11 cellular contexts compared by ENCODE assay signal in the genomic region with DNA sequence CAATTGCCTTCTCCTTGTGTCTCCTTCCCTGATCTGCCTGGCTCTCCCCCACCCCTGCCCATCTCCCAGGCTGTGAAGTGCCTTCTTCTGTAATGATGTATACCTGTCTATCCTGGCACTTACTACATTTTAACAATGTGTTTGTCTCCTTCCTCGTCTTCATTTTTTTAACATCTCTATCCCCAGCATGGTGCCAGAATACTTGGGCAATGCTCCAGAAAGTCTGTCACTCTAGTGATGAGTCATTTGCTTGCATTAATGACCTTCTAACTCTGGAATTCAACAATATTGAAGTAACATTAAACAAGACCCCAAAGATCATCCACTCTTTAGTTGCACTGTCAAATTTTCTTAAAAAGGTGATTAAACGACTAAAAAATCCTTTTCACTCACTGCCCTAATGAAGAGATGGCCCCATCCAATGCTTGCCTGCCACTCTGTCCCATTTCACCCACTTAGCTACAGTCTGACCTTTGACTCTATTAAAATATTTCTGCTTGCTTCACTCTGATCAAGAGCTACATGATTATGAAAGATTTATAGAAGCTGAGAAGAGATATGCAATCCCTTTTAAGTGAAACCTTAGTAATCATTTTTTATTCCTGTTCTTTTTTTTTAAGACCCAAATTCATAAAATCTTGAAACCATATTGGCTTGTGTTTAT. TPM values are rescaled to one million over a fixed set of nuclear protein-coding genes. Genes with fewer than 3 reads are reported as not detected.
DNase-seq lines count a peak whose midpoint lies in the region; ATAC-seq and TF ChIP-seq lines count a peak whose summit lies in the region.
"Had no signal": no experiment of that assay in that cellular context is flagged by ENCODE, and none has a peak within 500 bp of the region (broad histone marks: within the 10 kb centered on the region; RNA-seq: fewer than 3 reads in every experiment).

No MANE protein-coding gene starts in this region.

- H3K36me3 ChIP-seq in BJ (ENCODE audit: control insufficient read depth, insufficient read depth, low read length) (no peaks in the 10 kb centered on the region), endodermal cell (ENCODE audit: control insufficient read depth, insufficient read depth, low read length) (no peaks in the 10 kb centered on the region)

- H3K4me3 Mint-ChIP-seq in endodermal cell, result no peak overlapping the region
- H3K4me3 Mint-ChIP-seq: activated naive CD8-positive, alpha-beta T cell treated with anti-CD3 and anti-CD28 coated beads, Interleukin-2, amount 10 ng/mL, durations not matched to agents 7 days and 5 days; IgD-negative memory B cell had no signal

- TF ChIP-seq CTCF in BJ (IDR thresholded peaks at IDR 0.05; ENCODE audit: insufficient read depth, low read depth, low read length) (no peak), astrocyte of the cerebellum (IDR thresholded peaks at IDR 0.05; ENCODE audit: low read depth, low read length, missing control alignments) (no peak), endodermal cell (conservative IDR thresholded peaks at IDR 0.05) (no peak)

- H3K4me1 Mint-ChIP-seq in endodermal cell, result no peaks in the 10 kb centered on the region
- H3K4me1 Mint-ChIP-seq: activated naive CD8-positive, alpha-beta T cell treated with anti-CD3 and anti-CD28 coated beads, Interleukin-2, amount 10 ng/mL, durations not matched to agents 7 days and 5 days had no signal

- in situ Hi-C loops in astrocyte of the cerebellum (cut with HindIII; ENCODE audit: low sequenced_read_pairs), result loop anchor here (25.0 kb wide), 1 partner anchor 161 kb away; no protein-coding TSS in a partner anchor

- 58 to 71% methylated on average over 2 of the region's 2 CpGs for WGBS in endodermal cell (ENCODE audit: insufficient coverage in 1 of 2, insufficient read length in 1 of 2), 2 experiments

- no peaks in the 10 kb centered on the region for H3K27me3 Mint-ChIP-seq in endodermal cell (ENCODE audit: insufficient read depth)
- H3K27me3 Mint-ChIP-seq: IgD-negative memory B cell had no signal

- ATAC-seq in HG02678 (IDR thresholded peaks at IDR 0.05; ENCODE audit: unreplicated experiment), result no peak
- ATAC-seq in GM19328 (IDR thresholded peaks at IDR 0.05; ENCODE audit: unreplicated experiment), result no peak

- H3K4me1 ChIP-seq in endodermal cell (ENCODE audit: control insufficient read depth, insufficient read depth, low read length), result no peaks in the 10 kb centered on the region

- H3K27me3 ChIP-seq in BJ (ENCODE audit: control insufficient read depth, insufficient read depth, low read length) (no peaks in the 10 kb centered on the region; the same call in 1 of the 2 replicates), endodermal cell (ENCODE audit: control insufficient read depth, insufficient read depth, low read length, poor library complexity, severe bottlenecking) (no peaks in the 10 kb centered on the region)

- H3K36me3 Mint-ChIP-seq in endodermal cell (ENCODE audit: low read depth), result no peaks in the 10 kb centered on the region
- H3K36me3 Mint-ChIP-seq: activated naive CD8-positive, alpha-beta T cell treated with anti-CD3 and anti-CD28 coated beads, Interleukin-2, amount 10 ng/mL, durations not matched to agents 7 days and 5 days had no signal

- no peaks in the 10 kb centered on the region for H3K9me3 Mint-ChIP-seq in endodermal cell
- H3K9me3 Mint-ChIP-seq: activated naive CD8-positive, alpha-beta T cell treated with anti-CD3 and anti-CD28 coated beads, Interleukin-2, amount 10 ng/mL, durations not matched to agents 7 days and 5 days; IgD-negative memory B cell had no signal

- H3K9ac ChIP-seq in endodermal cell (ENCODE audit: extremely low read depth, low read length, poor library complexity, severe bottlenecking), result no peak overlapping the region

- no peak overlapping the region for H3K27ac Mint-ChIP-seq in endodermal cell
- H3K27ac Mint-ChIP-seq: activated naive CD8-positive, alpha-beta T cell treated with anti-CD3 and anti-CD28 coated beads, Interleukin-2, amount 10 ng/mL, durations not matched to agents 7 days and 5 days; IgD-negative memory B cell had no signal

- no peak overlapping the region for H3K27ac ChIP-seq in endodermal cell (ENCODE audit: low read depth, low read length)

- DNase-seq in BJ (ENCODE audit: low read depth) (peak; percentile 21), LoVo (ENCODE audit: low spot score) (peak; percentile 90), astrocyte of the cerebellum (ENCODE audit: low read depth) (peak; percentile 50), kidney glomerular epithelial cell (lab: John Stamatoyannopoulos, UW) (peak; percentile 66), endodermal cell (no peak)
- no peak for DNase-seq in activated CD8-positive, alpha-beta memory T cell treated with anti-CD3 and anti-CD28 coated beads, Interleukin-2, amount 50 U/mL, for 48 hours
- DNase-seq: activated naive CD8-positive, alpha-beta T cell treated with anti-CD3 and anti-CD28 coated beads, Interleukin-2, amount 10 ng/mL, durations not matched to agents 7 days and 5 days; GF-D8 had no signal

- CTCF ChIA-PET in BJ (lab: Yijun Ruan, JAX), result interaction anchor here (0.7 to 0.9 kb wide), 2 partner anchors 9 to 180 kb away, joined by 3 to 4 read pairs; no protein-coding TSS in a partner anchor

- H3K4me3 ChIP-seq in BJ (ENCODE audit: low read depth, low read length) (no peak overlapping the region), astrocyte of the cerebellum (ENCODE audit: low read depth, low read length) (no peak overlapping the region), endodermal cell (ENCODE audit: low read length) (no peak overlapping the region)

- POLR2A ChIA-PET in BJ (lab: Charles Lee), result no interaction called here

- no peaks in the 10 kb centered on the region for H3K9me3 ChIP-seq in endodermal cell (ENCODE audit: control insufficient read depth, low read length)

RNA-seq across cellular contexts. Expression of a gene that starts 7.7 kb away (rescaled TPM):
- 0.01 TPM in 1 of 2 replicates, not detected in the other for polyA plus RNA-seq in BJ (2011; rRNA removed)
- polyA minus RNA-seq in BJ (2011; rRNA and poly(A)+ RNA removed), result not detected in 2 replicates
- under 1 TPM; 0.15 to 0.64 TPM for total RNA-seq in endodermal cell
- 0.18 TPM for polyA plus RNA-seq in endodermal cell (2013, experiment 1 of 2)
- polyA plus RNA-seq in endodermal cell (2013, experiment 2 of 2), result 0.29 TPM

Comparison
In these comparisons a context has a peak if more than half of its experiments do, and no peak if none do; other contexts are left out.
1. DNase-seq: peak in BJ (single experiment), LoVo (single experiment), astrocyte of the cerebellum (single experiment) and kidney glomerular epithelial cell (single experiment); none in activated CD8-positive, alpha-beta memory T cell treated with anti-CD3 and anti-CD28 coated beads, Interleukin-2, amount 50 U/mL, for 48 hours (single experiment) and endodermal cell (single experiment).